ENCODE assay signal across 20 cellular contexts in the genomic region with DNA sequence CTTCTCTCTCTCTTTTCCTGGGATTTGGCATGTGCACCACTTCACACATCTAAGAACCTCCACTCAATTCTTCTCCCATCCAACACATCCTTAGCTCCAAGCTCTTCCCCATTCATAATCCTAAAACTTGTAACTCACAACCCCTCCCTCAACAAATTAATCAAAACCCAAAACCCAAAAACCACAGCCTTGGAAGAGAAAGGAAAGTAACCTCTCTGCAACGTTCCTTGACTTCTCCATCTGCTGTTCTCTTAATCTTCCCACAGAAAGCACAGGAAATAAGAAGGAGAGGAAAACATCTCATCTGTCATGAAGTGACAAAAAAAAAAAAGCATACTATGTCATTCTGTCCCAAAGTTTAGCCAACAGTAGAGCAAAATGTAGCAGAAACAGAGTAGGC.
DNase-seq lines count a peak whose midpoint lies in the region; ATAC-seq, FAIRE-seq and TF ChIP-seq lines count a peak whose summit lies in the region.
"Had no signal": no experiment of that assay in that cellular context is flagged by ENCODE, and none has a peak within 500 bp of the region (broad histone marks: within the 10 kb centered on the region; RNA-seq: fewer than 3 reads in every experiment).

No MANE protein-coding gene starts in this region.

- H3K4me1 Mint-ChIP-seq in astrocyte (ENCODE audit: low read depth, unreplicated experiment) (no peaks in the 10 kb centered on the region), type B pancreatic cell (ENCODE audit: unreplicated experiment) (peaks cover 21% of the 10 kb centered on the region)
- H3K4me1 Mint-ChIP-seq: CD8-positive, alpha-beta memory T cell had no signal

- peak; percentile 49 for DNase-seq in DMS53 (lab: John Stamatoyannopoulos, UW)
- no peak for DNase-seq in DMS53 treated with DMSO at 0.1 percent for 48 hours (lab: John Stamatoyannopoulos, UW; ENCODE audit: unreplicated experiment)
- DNase-seq in RPMI7951 (ENCODE audit: low read depth), result peak; percentile 18
- peak; percentile 49 for DNase-seq in astrocyte (ENCODE audit: low read depth)
- DNase-seq in type B pancreatic cell (ENCODE audit: extremely low spot score, unreplicated experiment), result no peak
- DNase-seq in activated CD4-positive, alpha-beta T cell treated with anti-CD3 and anti-CD28 coated beads for 48 hours, result no peak
- DNase-seq in D341Med (ENCODE audit: low spot score), result no peak
- DNase-seq: CD8-positive, alpha-beta memory T cell; H7; MV-4-11; NCI-H1105 treated with DMSO at 0.1 percent for 48 hours; NCI-H1694; NCI-H446; OCI-M1 had no signal

- ATAC-seq in HG02588 (IDR thresholded peaks at IDR 0.05; ENCODE audit: unreplicated experiment), result no peak

- no peaks in the 10 kb centered on the region for H3K9me3 Mint-ChIP-seq in astrocyte (ENCODE audit: unreplicated experiment)
- no peaks in the 10 kb centered on the region for H3K9me3 Mint-ChIP-seq in type B pancreatic cell

- no peak overlapping the region for H3K4me3 ChIP-seq in astrocyte (ENCODE audit: insufficient read depth, low read depth, low read length)

- H3K79me2 ChIP-seq in astrocyte (ENCODE audit: insufficient read depth, low read length), result no peaks in the 10 kb centered on the region

- H3K27me3 ChIP-seq in astrocyte (ENCODE audit: insufficient read depth, low read length), result no peaks in the 10 kb centered on the region

- H3K27me3 Mint-ChIP-seq in astrocyte (ENCODE audit: low read depth, unreplicated experiment), result peaks cover 3% of the 10 kb centered on the region
- H3K27me3 Mint-ChIP-seq in type B pancreatic cell, result peaks cover under 1% of the 10 kb centered on the region

- H3K27ac Mint-ChIP-seq in astrocyte (ENCODE audit: unreplicated experiment) (no peak overlapping the region), type B pancreatic cell (no peak overlapping the region)

- TF ChIP-seq CTCF in astrocyte (IDR thresholded peaks at IDR 0.05; ENCODE audit: insufficient read depth, low read depth, low read length), result no peak
- TF ChIP-seq CTCF in type B pancreatic cell (conservative IDR thresholded peaks at IDR 0.05), result no peak

- no peaks in the 10 kb centered on the region for H3K36me3 ChIP-seq in astrocyte (ENCODE audit: insufficient read depth, low read length)

- no peaks in the 10 kb centered on the region for H3K36me3 Mint-ChIP-seq in astrocyte (ENCODE audit: low read depth, unreplicated experiment)
- H3K36me3 Mint-ChIP-seq in type B pancreatic cell, result no peaks in the 10 kb centered on the region
- H3K36me3 Mint-ChIP-seq: CD8-positive, alpha-beta memory T cell had no signal

- H3K9ac ChIP-seq in astrocyte (ENCODE audit: low read length), result no peak overlapping the region
- H3K9ac ChIP-seq: KMS-11 had no signal

- H3K4me2 ChIP-seq in astrocyte (ENCODE audit: low read length), result peak overlapping the region; percentile 36
- H3K4me2 ChIP-seq: KMS-11 had no signal

- no peaks in the 10 kb centered on the region for H3K9me3 ChIP-seq in astrocyte (ENCODE audit: insufficient read depth, low read depth, low read length)

- no peak for FAIRE-seq in astrocyte (lab: Jason Lieb, UNC)
- FAIRE-seq: D721Med, HTR-8/SVneo had no signal

- H2AFZ ChIP-seq in astrocyte (ENCODE audit: low read depth, low read length), result no peak overlapping the region

- H3K27ac ChIP-seq in astrocyte (ENCODE audit: low read depth, low read length), result no peak overlapping the region
- H3K27ac ChIP-seq: 22Rv1, C4-2B, KMS-11 had no signal

- H3K4me1 ChIP-seq in astrocyte (ENCODE audit: insufficient read depth, low read length), result peaks cover 6% of the 10 kb centered on the region

- no peak overlapping the region for H3K4me3 Mint-ChIP-seq in astrocyte (ENCODE audit: unreplicated experiment)
- H3K4me3 Mint-ChIP-seq in type B pancreatic cell, result peak overlapping the region; percentile 30
- H3K4me3 Mint-ChIP-seq: CD8-positive, alpha-beta memory T cell had no signal

- H4K20me1 ChIP-seq in astrocyte (ENCODE audit: insufficient read depth, low read length), result no peaks in the 10 kb centered on the region

Comparison
In these comparisons a context has a peak if more than half of its experiments do, and no peak if none do; other contexts are left out.
1. DNase-seq: peak in DMS53 (single experiment), RPMI7951 (single experiment) and astrocyte (single experiment); none in DMS53 treated with DMSO at 0.1 percent for 48 hours (single experiment), type B pancreatic cell (single experiment), activated CD4-positive, alpha-beta T cell treated with anti-CD3 and anti-CD28 coated beads for 48 hours (single experiment) and D341Med (single experiment).